ENCODE assay signal across 8 cellular contexts in the genomic region with DNA sequence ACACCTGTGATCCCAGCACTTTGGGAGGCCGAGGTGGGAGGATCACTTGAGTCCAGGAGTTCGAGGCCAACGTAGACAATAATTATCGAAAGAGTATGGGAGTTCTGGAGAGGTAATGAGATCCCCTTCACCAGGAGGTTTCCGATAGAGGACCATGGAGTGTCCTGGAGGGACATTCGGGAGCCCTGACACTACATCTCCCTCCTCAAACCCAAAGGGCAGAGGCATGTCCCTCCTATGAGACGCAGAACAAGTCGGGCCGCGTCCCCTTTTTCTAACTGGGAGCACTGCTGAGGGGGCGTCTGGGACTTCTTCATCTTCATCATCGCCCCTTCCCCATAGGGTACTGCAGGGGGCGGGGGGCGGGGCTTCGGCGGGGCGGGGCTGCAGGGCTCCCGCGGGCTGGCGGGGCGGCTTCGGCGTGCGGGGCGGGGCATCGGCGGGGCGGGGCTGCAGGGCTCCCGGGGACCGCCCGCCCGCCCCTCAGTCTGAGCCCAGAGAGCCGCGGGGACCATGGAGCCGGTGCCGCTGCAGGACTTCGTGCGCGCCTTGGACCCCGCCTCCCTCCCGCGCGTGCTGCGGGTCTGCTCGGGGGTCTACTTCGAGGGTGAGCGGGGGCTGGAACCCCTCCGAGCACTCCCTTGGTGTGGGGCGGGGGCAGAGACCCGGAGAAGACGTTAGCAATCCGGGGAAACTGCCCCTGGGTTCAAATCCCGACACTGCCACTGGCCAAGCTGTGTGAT. TPM values are rescaled to one million over a fixed set of nuclear protein-coding genes. Genes with fewer than 3 reads are reported as not detected.
DNase-seq lines count a peak whose midpoint lies in the region; ATAC-seq and TF ChIP-seq lines count a peak whose summit lies in the region.

THEMIS2 (plus strand) TSS at position 486 of the 743 bp plus-strand sequence; CDS start at position 514, 28 bp downstream.

- DNase-seq in OCI-LY7 (ENCODE audit: low spot score) (peak; percentile 71), esophagus muscularis mucosa (ENCODE audit: extremely low spot score) (no peak), naive B cell (peak; percentile 60)
- DNase-seq in activated T-cell treated with anti-CD3 and anti-CD28 coated beads, Interleukin-2, amount 50 U/mL, for 24 hours, result peak; percentile 87
- DNase-seq in stimulated activated effector memory CD8-positive, alpha-beta T cell treated with anti-CD3 and anti-CD28 coated beads, Interleukin-12 subunit alpha, Interleukin-12 subunit beta, amount 100 ng/mL, for 72 hours (ENCODE audit: low spot score in 2 of 2), result peak; percentile 59 to 84

- intact Hi-C loops in OCI-LY7 (cut with micrococcal nuclease; ENCODE audit: unreplicated experiment) (loop anchor here (10.0 kb wide), 1 partner anchor 203 kb away; no protein-coding TSS in a partner anchor), esophagus muscularis mucosa (cut with DNase I) (no loop called here)

- H3K27ac Mint-ChIP-seq in activated T-cell treated with anti-CD3 and anti-CD28 coated beads, Interleukin-2, amount 50 U/mL, for 24 hours, result peak within 1 kb of the TSS; percentile 81
- peak within 1 kb of the TSS; percentile 65 to 92 (median 90) for H3K27ac Mint-ChIP-seq in naive B cell
- H3K27ac Mint-ChIP-seq in stimulated activated effector memory CD8-positive, alpha-beta T cell treated with anti-CD3 and anti-CD28 coated beads, Interleukin-12 subunit alpha, Interleukin-12 subunit beta, amount 100 ng/mL, for 72 hours, result peak within 1 kb of the TSS; percentile 77

- H2AFZ ChIP-seq in ACC112 (ENCODE audit: low read length, unreplicated experiment) (peak within 1 kb of the TSS; percentile 53), OCI-LY7 (ENCODE audit: low read length) (peak within 1 kb of the TSS; percentile 63)

- H3K4me3 Mint-ChIP-seq in activated T-cell treated with anti-CD3 and anti-CD28 coated beads, Interleukin-2, amount 50 U/mL, for 24 hours, result peak within 1 kb of the TSS; percentile 87
- peak within 1 kb of the TSS; percentile 87 to 96 (median 94) for H3K4me3 Mint-ChIP-seq in naive B cell
- peak within 1 kb of the TSS; percentile 92 for H3K4me3 Mint-ChIP-seq in stimulated activated effector memory CD8-positive, alpha-beta T cell treated with anti-CD3 and anti-CD28 coated beads, Interleukin-12 subunit alpha, Interleukin-12 subunit beta, amount 100 ng/mL, for 72 hours

- H3K9me3 Mint-ChIP-seq in activated T-cell treated with anti-CD3 and anti-CD28 coated beads, Interleukin-2, amount 50 U/mL, for 24 hours, result no peaks in the 10 kb centered on the region
- no peaks in the 10 kb centered on the region for H3K9me3 Mint-ChIP-seq in naive B cell
- H3K9me3 Mint-ChIP-seq in stimulated activated effector memory CD8-positive, alpha-beta T cell treated with anti-CD3 and anti-CD28 coated beads, Interleukin-12 subunit alpha, Interleukin-12 subunit beta, amount 100 ng/mL, for 72 hours, result no peaks in the 10 kb centered on the region

- H3K4me2 ChIP-seq in OCI-LY7 (ENCODE audit: low read length), result peak within 1 kb of the TSS; percentile 78

- TF ChIP-seq POLR2A in esophagus muscularis mucosa (IDR thresholded peaks at IDR 0.05; ENCODE audit: low read depth), result peak; percentile 36

- no TSS peak for BruUV-seq in OCI-LY7 (replicated peaks; lab: Mats Ljungman, UMichigan)

- H3K9me2 ChIP-seq in OCI-LY7 (ENCODE audit: insufficient read depth, low read length), result no peaks in the 10 kb centered on the region

- peak within 1 kb of the TSS; percentile 94 for H3K4me3 ChIP-seq in ACC112 (ENCODE audit: low read depth, low read length)
- peak within 1 kb of the TSS; percentile 77 for H3K4me3 ChIP-seq in OCI-LY7 (ENCODE audit: low read depth, low read length, poor library complexity, severe bottlenecking)
- H3K4me3 ChIP-seq in esophagus muscularis mucosa, result peak within 1 kb of the TSS; percentile 49 to 73 (median 60)

- H3K36me3 ChIP-seq in ACC112 (ENCODE audit: insufficient read depth, low read length), result no peaks in the 10 kb centered on the region; the same call in 1 of the 2 replicates
- no peaks in the 10 kb centered on the region for H3K36me3 ChIP-seq in OCI-LY7 (ENCODE audit: insufficient read depth, low read length)
- no peaks in the 10 kb centered on the region for H3K36me3 ChIP-seq in esophagus muscularis mucosa

- peaks cover 41% of the 10 kb centered on the region for H3K4me1 Mint-ChIP-seq in activated T-cell treated with anti-CD3 and anti-CD28 coated beads, Interleukin-2, amount 50 U/mL, for 24 hours (ENCODE audit: low read depth)
- H3K4me1 Mint-ChIP-seq in naive B cell, result peaks cover 35 to 62% (median 57%) of the 10 kb centered on the region in 3 donors
- H3K4me1 Mint-ChIP-seq in stimulated activated effector memory CD8-positive, alpha-beta T cell treated with anti-CD3 and anti-CD28 coated beads, Interleukin-12 subunit alpha, Interleukin-12 subunit beta, amount 100 ng/mL, for 72 hours, result peaks cover 39% of the 10 kb centered on the region

- CTCF ChIA-PET in OCI-LY7 (lab: Charles Lee; ENCODE audit: unreplicated experiment), result no interaction called here

- H3K27me3 ChIP-seq in ACC112 (ENCODE audit: insufficient read depth, low read length), result no peaks in the 10 kb centered on the region
- peaks cover 0 to 9% (median 0%) of the 10 kb centered on the region in 4 donors for H3K27me3 ChIP-seq in esophagus muscularis mucosa

- H3K79me2 ChIP-seq in ACC112 (ENCODE audit: control insufficient read depth, insufficient read depth, low read length, unreplicated experiment), result peaks cover 17% of the 10 kb centered on the region
- H3K79me2 ChIP-seq in OCI-LY7 (ENCODE audit: insufficient read depth, low read depth, low read length), result no peaks in the 10 kb centered on the region

- H3K9me3 ChIP-seq in OCI-LY7 (ENCODE audit: low read length) (no peaks in the 10 kb centered on the region), esophagus muscularis mucosa (no peaks in the 10 kb centered on the region)

- WGBS in esophagus muscularis mucosa, result 17% methylated on average over 22 of the region's 53 CpGs

- H3K27me3 Mint-ChIP-seq in activated T-cell treated with anti-CD3 and anti-CD28 coated beads, Interleukin-2, amount 50 U/mL, for 24 hours, result no peaks in the 10 kb centered on the region
- no peaks in the 10 kb centered on the region for H3K27me3 Mint-ChIP-seq in naive B cell

- TF ChIP-seq EP300 in esophagus muscularis mucosa (IDR thresholded peaks at IDR 0.05), result no peak

- H3K4me1 ChIP-seq in ACC112 (ENCODE audit: control insufficient read depth, insufficient read depth, low read length, unreplicated experiment) (peaks cover 6% of the 10 kb centered on the region), OCI-LY7 (ENCODE audit: insufficient read depth, low read length, poor library complexity, severe bottlenecking) (peaks cover 66% of the 10 kb centered on the region), esophagus muscularis mucosa (peaks cover 5 to 23% (median 17%) of the 10 kb centered on the region in 4 donors)

- ATAC-seq in GM19397 (IDR thresholded peaks at IDR 0.05; ENCODE audit: unreplicated experiment), result peak; percentile 38
- peak; percentile 51 to 62 for ATAC-seq in naive B cell (ENCODE audit: low read depth in 2 of 2)
- ATAC-seq in stimulated activated effector memory CD8-positive, alpha-beta T cell treated with anti-CD3 and anti-CD28 coated beads, Interleukin-12 subunit alpha, Interleukin-12 subunit beta, amount 100 ng/mL, for 72 hours, result peak; percentile 87
- ATAC-seq in GM21717 (IDR thresholded peaks at IDR 0.05; ENCODE audit: unreplicated experiment), result no peak

- peak within 1 kb of the TSS; percentile 15; the same call in 1 of the 2 replicates for H3K27ac ChIP-seq in ACC112 (ENCODE audit: low read depth, low read length)
- H3K27ac ChIP-seq in OCI-LY7 (ENCODE audit: low read depth, low read length, poor library complexity, severe bottlenecking), result peak within 1 kb of the TSS; percentile 0
- peak within 1 kb of the TSS; percentile 1 to 64 (median 56) for H3K27ac ChIP-seq in esophagus muscularis mucosa (replicated peaks in 1 of 4)

- no peaks in the 10 kb centered on the region for H4K20me1 ChIP-seq in OCI-LY7 (ENCODE audit: insufficient read depth, low read length)

- POLR2A ChIA-PET in OCI-LY7 (lab: Charles Lee), result no interaction called here

- H3K36me3 Mint-ChIP-seq in activated T-cell treated with anti-CD3 and anti-CD28 coated beads, Interleukin-2, amount 50 U/mL, for 24 hours (ENCODE audit: low read depth), result peaks cover 14% of the 10 kb centered on the region
- no peaks in the 10 kb centered on the region for H3K36me3 Mint-ChIP-seq in naive B cell
- no peaks in the 10 kb centered on the region for H3K36me3 Mint-ChIP-seq in stimulated activated effector memory CD8-positive, alpha-beta T cell treated with anti-CD3 and anti-CD28 coated beads, Interleukin-12 subunit alpha, Interleukin-12 subunit beta, amount 100 ng/mL, for 72 hours

- TF ChIP-seq CTCF in OCI-LY7 (conservative IDR thresholded peaks at IDR 0.05; ENCODE audit: low read length) (no peak), esophagus muscularis mucosa (IDR thresholded peaks at IDR 0.05) (no peak)

RNA-seq across cellular contexts. Expression of gene THEMIS2, which starts in this region (rescaled TPM):
- total RNA-seq in OCI-LY7 (2014; rRNA removed; shearing (Covaris generic)), result 0.98 and 4.1 TPM in 2 replicates
- total RNA-seq in OCI-LY7 (2022), result 15.4 and 20.3 TPM in 2 replicates
- 10 to 100 TPM in 3 of 4 donors, 1 to 10 TPM in 1; 9.6 to 36.4 (median 24.6) TPM for total RNA-seq in esophagus muscularis mucosa
- polyA plus RNA-seq in naive B cell (ENCODE audit: low read depth in 6 of 6), result 10 to 100 TPM in 2 of 6 donors, 1 to 10 TPM in 4; 5.7 to 14.1 (median 9.5) TPM

Comparison
In these comparisons a context has a peak if more than half of its experiments do, and no peak if none do; other contexts are left out.
1. H3K27ac ChIP-seq: peak in every context shown above with its lines; median percentile 56 in esophagus muscularis mucosa; 15 in ACC112; 0 in OCI-LY7.